In genomic region chr12:15978431-15978950, GRCh38 we compare ENCODE assay signal across 11 cellular contexts.
DNase-seq lines count a peak whose midpoint lies in the region; ATAC-seq, FAIRE-seq and TF ChIP-seq lines count a peak whose summit lies in the region.
"Had no signal": no experiment of that assay in that cellular context is flagged by ENCODE, and none has a peak within 500 bp of the region (broad histone marks: within the 10 kb centered on the region; RNA-seq: fewer than 3 reads in every experiment).

No MANE protein-coding gene starts in this region.

- intact Hi-C loops in kidney (cut with DNase I) = no loop called here
- intact Hi-C loops in activated T-helper 1 cell treated with anti-CD3 and anti-CD28 coated beads, Interleukin-12 subunit alpha, Interleukin-12 subunit beta, Interleukin-2, Interleukin-4 antibody, amounts not matched to agents 30 ng/mL and 10 ng/mL and 1 ng/mL, durations not matched to agents 14 hours and 24 hours and 36 hours (cut with micrococcal nuclease) = no loop called here
- intact Hi-C loops in head of caudate nucleus (cut with DNase I) = no loop called here

- H3K9me3 ChIP-seq in HUES48 (ENCODE audit: control insufficient read depth, insufficient read depth, low read length) = no peaks in the 10 kb centered on the region
- no peaks in the 10 kb centered on the region for H3K9me3 ChIP-seq in kidney (ENCODE audit: control insufficient read depth in 1 of 2, low read length in 2 of 2)
- no peaks in the 10 kb centered on the region for H3K9me3 ChIP-seq in thoracic aorta
- H3K9me3 ChIP-seq: breast epithelium had no signal

- peaks cover 51% of the 10 kb centered on the region for H3K4me1 Mint-ChIP-seq in chondrocyte (ENCODE audit: low read depth)
- no peaks in the 10 kb centered on the region for H3K4me1 Mint-ChIP-seq in activated T-helper 1 cell treated with anti-CD3 and anti-CD28 coated beads, Interleukin-12 subunit alpha, Interleukin-12 subunit beta, Interleukin-2, Interleukin-4 antibody, amounts not matched to agents 30 ng/mL and 10 ng/mL and 1 ng/mL, durations not matched to agents 14 hours and 24 hours and 36 hours (ENCODE audit: low read depth)

- H3K36me3 Mint-ChIP-seq in chondrocyte (ENCODE audit: low read depth) = peaks cover 7% of the 10 kb centered on the region
- H3K36me3 Mint-ChIP-seq in activated T-helper 1 cell treated with anti-CD3 and anti-CD28 coated beads, Interleukin-12 subunit alpha, Interleukin-12 subunit beta, Interleukin-2, Interleukin-4 antibody, amounts not matched to agents 30 ng/mL and 10 ng/mL and 1 ng/mL, durations not matched to agents 14 hours and 24 hours and 36 hours (ENCODE audit: low read depth) = no peaks in the 10 kb centered on the region

- H3K27me3 Mint-ChIP-seq in chondrocyte (ENCODE audit: low read depth) = no peaks in the 10 kb centered on the region
- H3K27me3 Mint-ChIP-seq in activated T-helper 1 cell treated with anti-CD3 and anti-CD28 coated beads, Interleukin-12 subunit alpha, Interleukin-12 subunit beta, Interleukin-2, Interleukin-4 antibody, amounts not matched to agents 30 ng/mL and 10 ng/mL and 1 ng/mL, durations not matched to agents 14 hours and 24 hours and 36 hours (ENCODE audit: insufficient read depth) = no peaks in the 10 kb centered on the region

- H3K27ac ChIP-seq in HUES48 (ENCODE audit: low read depth, low read length) (peak overlapping the region; percentile 5), kidney (ENCODE audit: low read depth in 2 of 2, low read length in 2 of 2) (peak overlapping the region; percentile 24 to 75), thoracic aorta (peak overlapping the region; percentile 21 to 60)
- H3K27ac ChIP-seq: breast epithelium had no signal

- H3K4me3 ChIP-seq in HUES48 (ENCODE audit: low read depth, low read length) (no peak overlapping the region), kidney (ENCODE audit: low read length in 2 of 2) (no peak overlapping the region), thoracic aorta (no peak overlapping the region)
- H3K4me3 ChIP-seq: breast epithelium had no signal

- no peaks in the 10 kb centered on the region for H3K27me3 ChIP-seq in HUES48 (ENCODE audit: control insufficient read depth, insufficient read depth, low read length)
- H3K27me3 ChIP-seq in thoracic aorta (replicated peaks; ENCODE audit: insufficient read depth) = no peaks in the 10 kb centered on the region
- H3K27me3 ChIP-seq: breast epithelium had no signal

- no peak for DNase-seq in chondrocyte (ENCODE audit: low spot score)
- no peak for DNase-seq in kidney
- no peak for DNase-seq in thoracic aorta (ENCODE audit: low spot score)
- no peak for DNase-seq in activated CD4-positive, CD25-positive, alpha-beta regulatory T cell treated with anti-CD3 and anti-CD28 coated beads, Interleukin-2, amount 50 U/mL, for 72 hours
- no peak for DNase-seq in activated T-helper 1 cell treated with anti-CD3 and anti-CD28 coated beads, Interleukin-12 subunit alpha, Interleukin-12 subunit beta, Interleukin-2, Interleukin-4 antibody, amounts not matched to agents 30 ng/mL and 10 ng/mL and 1 ng/mL, durations not matched to agents 14 hours and 24 hours and 36 hours (ENCODE audit: low spot score)
- no peak for DNase-seq in head of caudate nucleus
- DNase-seq: NCI-H1436 treated with DMSO at 0.1 percent for 48 hours, SHP77 had no signal

- no peak for FAIRE-seq in kidney (lab: Jason Lieb, UNC)

- H3K9ac ChIP-seq in HUES48 (ENCODE audit: low read depth, low read length) (no peak overlapping the region), kidney (ENCODE audit: low read length in 2 of 2) (no peak overlapping the region)

- H3K36me3 ChIP-seq in HUES48 (ENCODE audit: control insufficient read depth, insufficient read depth, low read length) = no peaks in the 10 kb centered on the region
- peaks cover 2 to 4% of the 10 kb centered on the region in 2 donors for H3K36me3 ChIP-seq in kidney (ENCODE audit: control insufficient read depth in 1 of 2, insufficient read depth in 2 of 2, low read length in 2 of 2)
- no peaks in the 10 kb centered on the region for H3K36me3 ChIP-seq in thoracic aorta
- H3K36me3 ChIP-seq: breast epithelium had no signal

- H3K27ac Mint-ChIP-seq in chondrocyte (ENCODE audit: unreplicated experiment) = peak overlapping the region; percentile 55
- H3K27ac Mint-ChIP-seq in activated T-helper 1 cell treated with anti-CD3 and anti-CD28 coated beads, Interleukin-12 subunit alpha, Interleukin-12 subunit beta, Interleukin-2, Interleukin-4 antibody, amounts not matched to agents 30 ng/mL and 10 ng/mL and 1 ng/mL, durations not matched to agents 14 hours and 24 hours and 36 hours = no peak overlapping the region

- H3K9me3 Mint-ChIP-seq in chondrocyte (ENCODE audit: low read depth) = no peaks in the 10 kb centered on the region
- H3K9me3 Mint-ChIP-seq in activated T-helper 1 cell treated with anti-CD3 and anti-CD28 coated beads, Interleukin-12 subunit alpha, Interleukin-12 subunit beta, Interleukin-2, Interleukin-4 antibody, amounts not matched to agents 30 ng/mL and 10 ng/mL and 1 ng/mL, durations not matched to agents 14 hours and 24 hours and 36 hours = no peaks in the 10 kb centered on the region

- H3K4me1 ChIP-seq in HUES48 (ENCODE audit: control insufficient read depth, insufficient read depth, low read length) (peaks cover 16% of the 10 kb centered on the region), kidney (ENCODE audit: control insufficient read depth in 1 of 2, insufficient read depth in 1 of 2, low read depth in 1 of 2, low read length in 2 of 2) (peaks cover 9 to 14% of the 10 kb centered on the region in 2 donors), thoracic aorta (ENCODE audit: control insufficient read depth in 1 of 2, low read depth in 2 of 2) (peaks cover 23 to 46% of the 10 kb centered on the region in 2 donors)
- H3K4me1 ChIP-seq: breast epithelium had no signal

- no peak overlapping the region for H3K4me3 Mint-ChIP-seq in chondrocyte (ENCODE audit: unreplicated experiment)
- no peak overlapping the region for H3K4me3 Mint-ChIP-seq in activated T-helper 1 cell treated with anti-CD3 and anti-CD28 coated beads, Interleukin-12 subunit alpha, Interleukin-12 subunit beta, Interleukin-2, Interleukin-4 antibody, amounts not matched to agents 30 ng/mL and 10 ng/mL and 1 ng/mL, durations not matched to agents 14 hours and 24 hours and 36 hours

- no peak for TF ChIP-seq CTCF in chondrocyte (IDR thresholded peaks at IDR 0.05)
- no peak for TF ChIP-seq CTCF in kidney (IDR thresholded peaks at IDR 0.05; ENCODE audit: borderline replicate concordance, extremely low read depth, insufficient read depth)
- no peak for TF ChIP-seq CTCF in thoracic aorta (IDR thresholded peaks at IDR 0.05)

- ATAC-seq in thoracic aorta (ENCODE audit: insufficient number of reproducible peaks, low FRiP score, low read depth) = no peak
- no peak for ATAC-seq in HG02970 (IDR thresholded peaks at IDR 0.05; ENCODE audit: low FRiP score, unreplicated experiment)
